Comparison of ENCODE assay signal across 9 cellular contexts in the genomic region with DNA sequence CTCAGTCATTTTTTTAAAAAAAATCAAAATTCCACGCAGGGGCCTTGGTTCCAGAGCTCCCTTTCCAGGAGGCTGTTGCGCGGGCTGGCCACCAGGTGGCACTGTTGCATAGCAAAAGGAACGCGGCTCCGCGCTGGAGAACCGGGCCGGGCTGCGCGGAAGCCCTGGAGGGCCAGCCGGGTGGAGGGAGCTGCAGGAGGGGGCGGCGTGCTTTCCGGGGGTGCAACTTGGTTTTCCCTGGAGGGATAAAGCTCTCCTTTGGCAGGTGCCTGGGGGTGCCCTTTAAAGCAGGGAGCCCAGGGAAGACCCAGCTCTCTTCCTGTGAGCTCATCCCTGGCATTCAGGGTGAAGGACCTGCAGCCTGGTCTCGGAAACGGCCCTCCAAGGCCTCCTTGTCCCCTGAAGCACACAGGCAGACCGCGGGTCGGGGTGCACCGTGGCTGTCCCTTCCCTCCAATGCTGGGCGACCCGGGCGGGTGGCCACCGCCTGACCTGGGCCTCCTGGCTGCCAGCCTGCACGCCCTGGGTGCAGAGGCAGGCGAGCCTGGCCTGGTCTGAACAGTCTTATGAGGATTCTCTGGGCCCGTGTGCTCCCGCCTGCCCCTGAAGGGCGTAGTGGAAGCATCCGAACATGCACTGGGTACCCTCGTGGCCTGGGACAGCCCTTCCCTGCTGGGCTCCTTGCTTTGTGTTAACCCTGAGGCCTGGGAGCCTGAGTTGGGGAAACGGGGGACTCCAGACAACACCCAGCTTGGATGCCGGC. TPM values are rescaled to one million over a fixed set of nuclear protein-coding genes. Genes with fewer than 3 reads are reported as not detected.
DNase-seq lines count a peak whose midpoint lies in the region; ATAC-seq and TF ChIP-seq lines count a peak whose summit lies in the region.
"Had no signal": no experiment of that assay in that cellular context is flagged by ENCODE, and none has a peak within 500 bp of the region (broad histone marks: within the 10 kb centered on the region; RNA-seq: fewer than 3 reads in every experiment).

No MANE protein-coding gene starts in this region.

- peak; percentile 87 for TF ChIP-seq CTCF in 22Rv1 (IDR thresholded peaks at IDR 0.05)
- TF ChIP-seq CTCF in GM12874 (IDR thresholded peaks at IDR 0.05; ENCODE audit: insufficient read depth, low read depth, low read length): peak; percentile 91
- TF ChIP-seq CTCF in epithelial cell of proximal tubule (conservative IDR thresholded peaks at IDR 0.05; ENCODE audit: low read depth, low read length): peak; percentile 89

- no peak overlapping the region for H3K4me3 ChIP-seq in epithelial cell of proximal tubule (ENCODE audit: low read depth, low read length)

- DNase-seq in NCI-H748 (lab: John Stamatoyannopoulos, UW; ENCODE audit: unreplicated experiment): peak; percentile 62
- peak; percentile 81 for DNase-seq in activated CD8-positive, alpha-beta memory T cell treated with anti-CD3 and anti-CD28 coated beads, Interleukin-2, amount 50 U/mL, for 4 hours
- DNase-seq in epithelial cell of proximal tubule (ENCODE audit: low read depth): no peak
- peak; percentile 63 for DNase-seq in myocyte (ENCODE audit: low read depth)
- peak; percentile 50 to 51 for DNase-seq in stimulated activated CD8-positive, alpha-beta memory T cell treated with anti-CD3 and anti-CD28 coated beads, Interleukin-7, amount 100 ng/mL, for 4 hours (ENCODE audit: low read depth in 2 of 2)

- no peak overlapping the region for H3K27ac ChIP-seq in 22Rv1

- ATAC-seq in GM18519 (IDR thresholded peaks at IDR 0.05; ENCODE audit: low FRiP score, unreplicated experiment): no peak

RNA-seq across cellular contexts. Expression of gene KRTAP5-5, which starts 23.4 kb away (rescaled TPM):
- not detected in 2 replicates for total RNA-seq in epithelial cell of proximal tubule
- not detected in 2 replicates for total RNA-seq in myocyte
- polyA plus RNA-seq in myocyte (2012): not detected
- total RNA-seq: urinary bladder had no signal
- polyA plus RNA-seq: urinary bladder had no signal

RNA-seq across cellular contexts. Expression of gene KRTAP5-4, which starts 31.0 kb away (rescaled TPM):
- not detected in 2 replicates for total RNA-seq in epithelial cell of proximal tubule
- total RNA-seq in myocyte: not detected in 2 replicates
- polyA plus RNA-seq in myocyte (2012): not detected
- total RNA-seq: urinary bladder had no signal
- polyA plus RNA-seq: urinary bladder had no signal

RNA-seq across cellular contexts. Expression of gene KRTAP5-6, which starts 44.0 kb away (rescaled TPM):
- total RNA-seq in epithelial cell of proximal tubule (not detected in 2 replicates), myocyte (not detected in 2 replicates)
- polyA plus RNA-seq in myocyte (2012): not detected
- total RNA-seq: urinary bladder had no signal
- polyA plus RNA-seq: urinary bladder had no signal

RNA-seq across cellular contexts. Expression of gene KRTAP5-3, which starts 44.7 kb away (rescaled TPM):
- total RNA-seq in epithelial cell of proximal tubule (not detected in 2 replicates), myocyte (not detected in 2 replicates)
- not detected for polyA plus RNA-seq in myocyte (2012)
- total RNA-seq: urinary bladder had no signal
- polyA plus RNA-seq: urinary bladder had no signal

RNA-seq across cellular contexts. Expression of gene KRTAP5-2, which starts 54.9 kb away (rescaled TPM):
- not detected in 2 replicates for total RNA-seq in epithelial cell of proximal tubule
- not detected in 2 replicates for total RNA-seq in myocyte
- polyA plus RNA-seq in myocyte (2012): 0.11 TPM
- total RNA-seq: urinary bladder had no signal
- polyA plus RNA-seq: urinary bladder had no signal
